ENCODE assay signal across 8 cellular contexts in genomic region chr1:12595839-12596821, GRCh38. TPM values are rescaled to one million over a fixed set of nuclear protein-coding genes. Genes with fewer than 3 reads are reported as not detected.
DNase-seq lines count a peak whose midpoint lies in the region; ATAC-seq, FAIRE-seq and TF ChIP-seq lines count a peak whose summit lies in the region.

No MANE protein-coding gene starts in this region.

- H3K4me3 ChIP-seq in bronchial epithelial cell (ENCODE audit: low read depth, low read length) (peak overlapping the region; percentile 28), skeletal muscle cell (ENCODE audit: low read depth, low read length) (peak overlapping the region; percentile 33)

- peak overlapping the region; percentile 65 to 93 (median 83) for H3K27ac Mint-ChIP-seq in immature natural killer cell

- TF ChIP-seq CTCF in bronchial epithelial cell (IDR thresholded peaks at IDR 0.05; ENCODE audit: insufficient read depth, low read length, severe bottlenecking) = no peak

- FAIRE-seq in bronchial epithelial cell (lab: Jason Lieb, UNC) = no peak

- H3K4me1 Mint-ChIP-seq in immature natural killer cell = peaks cover 83 to 86% of the 10 kb centered on the region in 2 donors

- no peaks in the 10 kb centered on the region for H3K27me3 ChIP-seq in bronchial epithelial cell (ENCODE audit: control insufficient read depth, insufficient read depth, low read length)

- peaks cover 0 to 10% (median 5%) of the 10 kb centered on the region in 3 donors for H3K27me3 Mint-ChIP-seq in immature natural killer cell (ENCODE audit: low read depth in 3 of 3)

- peaks cover 0 to 3% (median 0%) of the 10 kb centered on the region in 3 donors for H3K36me3 Mint-ChIP-seq in immature natural killer cell

- DNase-seq in activated CD4-positive, alpha-beta T cell treated with anti-CD3 and anti-CD28 coated beads for 48 hours = peak; percentile 20
- no peak for DNase-seq in activated CD4-positive, alpha-beta T cell treated with anti-CD3 and anti-CD28 coated beads for 1 hour
- DNase-seq in NCI-H226 = peak; percentile 98
- DNase-seq in bronchial epithelial cell (ENCODE audit: low read depth) = peak; percentile 72
- DNase-seq in immature natural killer cell = peak; percentile 74 to 77 (median 74)
- DNase-seq in skeletal muscle cell (ENCODE audit: low read depth) = peak; percentile 76
- DNase-seq in NCI-H446 (lab: John Stamatoyannopoulos, UW) = no peak

- no peaks in the 10 kb centered on the region for H3K9me3 Mint-ChIP-seq in immature natural killer cell

- H3K36me3 ChIP-seq in bronchial epithelial cell (ENCODE audit: control insufficient read depth, insufficient read depth, low read length) = no peaks in the 10 kb centered on the region

- H3K4me3 Mint-ChIP-seq in immature natural killer cell = peak overlapping the region; percentile 65 to 77 (median 73)

- ATAC-seq in GM19328 (IDR thresholded peaks at IDR 0.05; ENCODE audit: unreplicated experiment) = no peak

RNA-seq across cellular contexts. Expression of gene DHRS3, which starts 21.9 kb away (rescaled TPM):
- 29.3 and 63.7 TPM in 2 replicates for total RNA-seq in bronchial epithelial cell
- polyA plus RNA-seq in immature natural killer cell = 100 to 1,000 TPM in 1 of 3 donors, 10 to 100 TPM in 2; 70.3 to 116 (median 74.3) TPM

RNA-seq across cellular contexts. Expression of gene AADACL4, which starts 47.8 kb away (rescaled TPM):
- not detected in 2 replicates for total RNA-seq in bronchial epithelial cell
- polyA plus RNA-seq in immature natural killer cell = not detected

Comparison
In these comparisons a context has a peak if more than half of its experiments do, and no peak if none do; other contexts are left out.
1. DNase-seq: peak in activated CD4-positive, alpha-beta T cell treated with anti-CD3 and anti-CD28 coated beads for 48 hours (single experiment), NCI-H226 (single experiment), bronchial epithelial cell (single experiment), immature natural killer cell (3 of 3) and skeletal muscle cell (single experiment); none in activated CD4-positive, alpha-beta T cell treated with anti-CD3 and anti-CD28 coated beads for 1 hour (single experiment) and NCI-H446 (0 of 2).